Comparison of ENCODE assay signal across 8 cellular contexts in the genomic region with DNA sequence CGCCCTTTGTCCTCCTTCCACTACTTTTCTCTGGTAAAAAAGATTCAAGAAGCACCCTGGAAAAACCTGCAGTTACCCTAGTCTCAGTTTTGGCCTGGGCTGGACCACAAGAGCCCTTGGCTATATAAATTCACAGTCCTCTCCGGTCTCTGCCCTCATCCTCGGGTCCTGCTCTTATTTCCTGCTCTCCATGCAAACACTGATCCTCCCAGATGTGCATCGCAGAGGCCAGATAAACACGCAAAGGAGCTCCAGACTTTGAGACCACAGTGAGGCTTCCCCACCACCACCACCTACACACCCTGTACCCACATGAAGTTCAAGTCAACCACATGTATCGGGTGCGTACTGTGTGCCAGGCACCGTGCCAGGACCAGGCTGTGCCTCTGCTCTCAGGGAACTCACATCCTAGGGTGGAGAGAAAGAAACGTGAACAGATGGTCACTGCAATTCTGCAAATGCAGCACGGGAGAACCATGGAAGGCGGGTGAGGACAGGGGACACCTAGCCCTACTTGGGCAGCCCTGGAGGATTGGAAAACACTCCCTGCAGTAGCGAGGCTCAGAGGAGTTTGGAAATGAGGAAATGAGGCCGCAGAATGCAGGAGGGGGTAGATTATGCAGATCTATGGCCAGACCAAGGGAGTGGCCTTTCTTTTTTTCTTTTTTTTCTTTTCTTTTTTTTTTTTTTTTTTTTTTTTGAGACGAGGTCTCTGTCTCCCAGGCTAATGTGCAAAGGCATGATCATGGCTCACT. TPM values are rescaled to one million over a fixed set of nuclear protein-coding genes. Genes with fewer than 3 reads are reported as not detected.
DNase-seq lines count a peak whose midpoint lies in the region; ATAC-seq and TF ChIP-seq lines count a peak whose summit lies in the region.

No MANE protein-coding gene starts in this region.

- H3K9me3 ChIP-seq in neural cell (ENCODE audit: low read length) = no peaks in the 10 kb centered on the region
- no peaks in the 10 kb centered on the region for H3K9me3 ChIP-seq in upper lobe of left lung

- H3K4me3 ChIP-seq in fibroblast of mammary gland (ENCODE audit: control insufficient read depth, low read depth, low read length) (peak overlapping the region; percentile 49), neural cell (ENCODE audit: low read length) (peak overlapping the region; percentile 72), upper lobe of left lung (peak overlapping the region in 3 of 4 donors; percentile 34 to 56 (median 53))

- H3K4me2 ChIP-seq in neural cell (ENCODE audit: low read length) = peak overlapping the region; percentile 76

- peak overlapping the region; percentile 76 for H3K9ac ChIP-seq in neural cell (ENCODE audit: low read length)

- TF ChIP-seq CTCF in fibroblast of mammary gland (conservative IDR thresholded peaks at IDR 0.05; ENCODE audit: control insufficient read depth, insufficient read depth, low read depth, low read length) (no peak), neural cell (IDR thresholded peaks at IDR 0.05; ENCODE audit: poor library complexity, severe bottlenecking) (no peak), upper lobe of left lung (IDR thresholded peaks at IDR 0.05) (no peak)

- H3K79me2 ChIP-seq in neural cell (replicated peaks; ENCODE audit: insufficient read depth, low read length) = no peaks in the 10 kb centered on the region

- H4K20me1 ChIP-seq in neural cell (ENCODE audit: insufficient read depth) = no peaks in the 10 kb centered on the region

- ATAC-seq in HG02852 (IDR thresholded peaks at IDR 0.05; ENCODE audit: unreplicated experiment) (peak; percentile 1), upper lobe of left lung (ENCODE audit: low FRiP score in 2 of 2) (peak; percentile 21 to 46)

- peaks cover 35 to 58% (median 47%) of the 10 kb centered on the region in 4 donors for H3K4me1 ChIP-seq in upper lobe of left lung

- H3K27me3 ChIP-seq in neural cell (ENCODE audit: insufficient read depth, low read depth, low read length) (no peaks in the 10 kb centered on the region), upper lobe of left lung (no peaks in the 10 kb centered on the region)

- no peaks in the 10 kb centered on the region for H3F3A ChIP-seq in neural cell (ENCODE audit: insufficient read depth, low read length, poor library complexity, severe bottlenecking)

- H3K9me2 ChIP-seq in neural cell (ENCODE audit: insufficient read depth, low read length) = no peaks in the 10 kb centered on the region

- DNase-seq in DMS153 (lab: John Stamatoyannopoulos, UW) (peak; percentile 42), OCI-M2 (lab: John Stamatoyannopoulos, UW; ENCODE audit: unreplicated experiment) (peak; percentile 30), fibroblast of mammary gland (ENCODE audit: low read depth) (peak; percentile 77), upper lobe of left lung (peak in 1 of 2 donors; percentile 70), NCI-H1048 (lab: John Stamatoyannopoulos, UW) (no peak)
- peak; percentile 32 to 47 for DNase-seq in activated T-helper 1 cell treated with anti-CD3 and anti-CD28 coated beads, Interleukin-2, amount 50 U/mL, for 16 hours (ENCODE audit: low read depth in 1 of 2, low spot score in 1 of 2)

- H3K36me3 ChIP-seq in neural cell (ENCODE audit: insufficient read depth, low read length) (no peaks in the 10 kb centered on the region), upper lobe of left lung (peaks cover 21 to 33% (median 29%) of the 10 kb centered on the region in 4 donors)

- WGBS in upper lobe of left lung, 2 donors = 4 to 5% methylated on average over 11 to 13 of the region's 14 CpGs

- TF ChIP-seq RAD21 in neural cell (conservative IDR thresholded peaks at IDR 0.05) = no peak

- peak overlapping the region; percentile 95 for H2AFZ ChIP-seq in neural cell (ENCODE audit: low read depth, low read length)

- TF ChIP-seq POLR2A in upper lobe of left lung (IDR thresholded peaks at IDR 0.05) = no peak

- TF ChIP-seq EP300 in neural cell (conservative IDR thresholded peaks at IDR 0.05; ENCODE audit: poor library complexity, severe bottlenecking) (no peak), upper lobe of left lung (IDR thresholded peaks at IDR 0.05) (no peak)

- H3K27ac ChIP-seq in neural cell (ENCODE audit: low read length) (peak overlapping the region; percentile 76), upper lobe of left lung (peak overlapping the region; percentile 80 to 88 (median 86))

TF ChIP-seq in neural cell, 6 proteins besides CTCF, POLR2A, EP300 and RAD21:
- TF ChIP-seq POLR2AphosphoS5 (IDR thresholded peaks at IDR 0.05) = no peak
- TF ChIP-seq TAF1 (IDR thresholded peaks at IDR 0.05; ENCODE audit: low read depth) = no peak
- TF ChIP-seq MXI1 (conservative IDR thresholded peaks at IDR 0.05; ENCODE audit: poor library complexity, severe bottlenecking) = no peak
- no peak for TF ChIP-seq SMC3 (conservative IDR thresholded peaks at IDR 0.05; ENCODE audit: poor library complexity)
- TF ChIP-seq, protein P1, sequence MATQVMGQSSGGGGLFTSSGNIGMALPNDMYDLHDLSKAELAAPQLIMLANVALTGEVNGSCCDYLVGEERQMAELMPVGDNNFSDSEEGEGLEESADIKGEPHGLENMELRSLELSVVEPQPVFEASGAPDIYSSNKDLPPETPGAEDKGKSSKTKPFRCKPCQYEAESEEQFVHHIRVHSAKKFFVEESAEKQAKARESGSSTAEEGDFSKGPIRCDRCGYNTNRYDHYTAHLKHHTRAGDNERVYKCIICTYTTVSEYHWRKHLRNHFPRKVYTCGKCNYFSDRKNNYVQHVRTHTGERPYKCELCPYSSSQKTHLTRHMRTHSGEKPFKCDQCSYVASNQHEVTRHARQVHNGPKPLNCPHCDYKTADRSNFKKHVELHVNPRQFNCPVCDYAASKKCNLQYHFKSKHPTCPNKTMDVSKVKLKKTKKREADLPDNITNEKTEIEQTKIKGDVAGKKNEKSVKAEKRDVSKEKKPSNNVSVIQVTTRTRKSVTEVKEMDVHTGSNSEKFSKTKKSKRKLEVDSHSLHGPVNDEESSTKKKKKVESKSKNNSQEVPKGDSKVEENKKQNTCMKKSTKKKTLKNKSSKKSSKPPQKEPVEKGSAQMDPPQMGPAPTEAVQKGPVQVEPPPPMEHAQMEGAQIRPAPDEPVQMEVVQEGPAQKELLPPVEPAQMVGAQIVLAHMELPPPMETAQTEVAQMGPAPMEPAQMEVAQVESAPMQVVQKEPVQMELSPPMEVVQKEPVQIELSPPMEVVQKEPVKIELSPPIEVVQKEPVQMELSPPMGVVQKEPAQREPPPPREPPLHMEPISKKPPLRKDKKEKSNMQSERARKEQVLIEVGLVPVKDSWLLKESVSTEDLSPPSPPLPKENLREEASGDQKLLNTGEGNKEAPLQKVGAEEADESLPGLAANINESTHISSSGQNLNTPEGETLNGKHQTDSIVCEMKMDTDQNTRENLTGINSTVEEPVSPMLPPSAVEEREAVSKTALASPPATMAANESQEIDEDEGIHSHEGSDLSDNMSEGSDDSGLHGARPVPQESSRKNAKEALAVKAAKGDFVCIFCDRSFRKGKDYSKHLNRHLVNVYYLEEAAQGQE (IDR thresholded peaks at IDR 0.05; ENCODE audit: borderline replicate concordance) = no peak
- no peak for TF ChIP-seq EZH2 (IDR thresholded peaks at IDR 0.05; ENCODE audit: borderline replicate concordance, insufficient read depth, low read length, poor library complexity, severe bottlenecking)
TF ChIP-seq in neural cell: peak in this region for 0.

RNA-seq across cellular contexts. Expression of a gene that starts 7.5 kb away (rescaled TPM):
- polyA plus RNA-seq in neural cell = 0.97 and 1.3 TPM in 2 replicates
- 5.6 and 6.8 TPM in 2 replicates for polyA minus RNA-seq in neural cell
- 100 to 1,000 TPM in 5 of 6 donors, 10 to 100 TPM in 1; 96.6 to 239 (median 189) TPM for total RNA-seq in upper lobe of left lung

RNA-seq across cellular contexts. Expression of a gene that starts 11.8 kb away (rescaled TPM):
- polyA plus RNA-seq in neural cell = 0.06 TPM in 1 of 2 replicates, not detected in the other
- polyA minus RNA-seq in neural cell = not detected in 2 replicates
- total RNA-seq in upper lobe of left lung = under 1 TPM in 3 of 6 donors, not detected in 3; 0.29 to 0.76 (median 0.40) TPM

RNA-seq across cellular contexts. Expression of a gene that starts 25.1 kb away (rescaled TPM):
- 0.04 TPM in 1 of 2 replicates, not detected in the other for polyA plus RNA-seq in neural cell
- polyA minus RNA-seq in neural cell = 0.49 TPM in 1 of 2 replicates, not detected in the other
- total RNA-seq in upper lobe of left lung = 1,000 to 10,000 TPM in 2 of 6 donors, 100 to 1,000 TPM in 4; 145 to 3,249 (median 371) TPM

RNA-seq across cellular contexts. Expression of a gene that starts 50.5 kb away (rescaled TPM):
- not detected in 2 replicates for polyA plus RNA-seq in neural cell
- 1.2 TPM in 1 of 2 replicates, not detected in the other for polyA minus RNA-seq in neural cell
- 1 to 10 TPM in 5 of 6 donors, under 1 TPM in 1; 0.77 to 8.5 (median 4.3) TPM for total RNA-seq in upper lobe of left lung
